Comparison of ENCODE assay signal across 27 cellular contexts in the genomic region with DNA sequence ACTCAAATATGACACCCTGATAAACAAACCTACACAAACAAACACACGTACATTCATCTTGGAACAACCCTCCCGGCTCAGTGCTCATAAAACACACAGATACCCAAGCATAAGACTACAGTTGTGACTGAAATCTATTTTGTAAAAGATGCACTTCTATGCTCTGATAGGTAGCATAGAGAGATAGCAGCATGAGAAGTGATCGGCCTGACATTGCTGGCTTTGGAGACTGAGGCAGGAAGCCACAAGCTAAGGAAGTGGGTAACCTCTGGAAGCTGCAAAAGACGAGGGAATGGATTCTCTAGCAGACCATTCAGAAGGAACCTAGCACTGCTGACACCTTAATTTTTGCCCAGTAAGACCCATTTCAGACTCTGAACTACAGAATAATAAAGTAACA. TPM values are rescaled to one million over a fixed set of nuclear protein-coding genes. Genes with fewer than 3 reads are reported as not detected.
"Had no signal": no experiment of that assay in that cellular context is flagged by ENCODE, and none has a peak within 500 bp of the region (broad histone marks: within the 10 kb centered on the region; RNA-seq: fewer than 3 reads in every experiment).

No MANE protein-coding gene starts in this region.

- H3K4me3 Mint-ChIP-seq: activated B cell treated with CpG ODN at 0.5 μM for 24 hours; activated naive CD4-positive, alpha-beta T cell treated with anti-CD3 and anti-CD28 coated beads, Interleukin-2, amount 50 U/mL, for 24 hours; dendritic cell treated with granulocyte-macrophage colony-stimulating factor and Interleukin-4, amounts not matched to agents 40 ng/mL and 50 ng/mL, for 4 days had no signal

- H3K9me3 Mint-ChIP-seq: activated B cell treated with CpG ODN at 0.5 μM for 24 hours; activated naive CD4-positive, alpha-beta T cell treated with anti-CD3 and anti-CD28 coated beads, Interleukin-2, amount 50 U/mL, for 24 hours; dendritic cell treated with granulocyte-macrophage colony-stimulating factor and Interleukin-4, amounts not matched to agents 40 ng/mL and 50 ng/mL, for 4 days had no signal

- H3K27ac ChIP-seq: ascending aorta, brain microvascular endothelial cell, lower lobe of right lung, parathyroid adenoma, thoracic aorta had no signal

- H3K79me2 ChIP-seq: parathyroid adenoma had no signal

- DNase-seq: activated B cell treated with CpG ODN at 0.5 μM for 24 hours; activated CD4-positive, alpha-beta T cell treated with anti-CD3 and anti-CD28 coated beads for 48 hours; activated gamma-delta T cell treated with Interleukin-2 at 50 U/mL for 16 hours; activated T-cell treated with anti-CD3 and anti-CD28 coated beads for 4 hours; adrenal gland; brain microvascular endothelial cell; caudate nucleus; effector CD4-positive, alpha-beta T cell; foreskin melanocyte; kidney; lower lobe of right lung; mesendoderm; mucosa of descending colon; nucleus accumbens; right cardiac atrium; stimulated activated CD4-positive, alpha-beta T cell treated with anti-CD3 and anti-CD28 coated beads, Interleukin-4, amount 100 ng/mL, for 24 hours; stimulated activated naive CD4-positive, alpha-beta T cell treated with Interleukin-2 at 50 U/mL for 16 hours; T1000; upper lobe of left lung had no signal

- H3K4me3 ChIP-seq: adrenal gland, ascending aorta, lower lobe of right lung, mucosa of descending colon, thoracic aorta, upper lobe of left lung had no signal

- H3K9me3 ChIP-seq: adrenal gland, ascending aorta, lower lobe of right lung, mucosa of descending colon, thoracic aorta, upper lobe of left lung had no signal

- ATAC-seq: left lobe of liver, lower lobe of right lung, mucosa of descending colon, right cardiac atrium had no signal

- H2AFZ ChIP-seq: parathyroid adenoma had no signal

- H3K27ac Mint-ChIP-seq: activated B cell treated with CpG ODN at 0.5 μM for 24 hours; activated naive CD4-positive, alpha-beta T cell treated with anti-CD3 and anti-CD28 coated beads, Interleukin-2, amount 50 U/mL, for 24 hours; dendritic cell treated with granulocyte-macrophage colony-stimulating factor and Interleukin-4, amounts not matched to agents 40 ng/mL and 50 ng/mL, for 4 days had no signal

- H3K36me3 ChIP-seq: adrenal gland, ascending aorta, brain microvascular endothelial cell, lower lobe of right lung, thoracic aorta, upper lobe of left lung had no signal

RNA-seq across cellular contexts. Expression of a gene that starts 1.6 kb away (rescaled TPM):
- total RNA-seq: activated B cell treated with CpG ODN at 0.5 μM for 24 hours, ascending aorta, pulmonary artery endothelial cell, right cardiac atrium, thoracic aorta had no signal
- polyA plus RNA-seq: neural cell, right cardiac atrium had no signal

RNA-seq across cellular contexts. Expression of a gene that starts 35.7 kb away (rescaled TPM):
- total RNA-seq: activated B cell treated with CpG ODN at 0.5 μM for 24 hours, ascending aorta, left lobe of liver, pulmonary artery endothelial cell, right cardiac atrium had no signal
- polyA plus RNA-seq: neural cell, right cardiac atrium had no signal

RNA-seq across cellular contexts. Expression of a gene that starts 58.7 kb away (rescaled TPM):
- total RNA-seq: activated B cell treated with CpG ODN at 0.5 μM for 24 hours, adrenal gland, ascending aorta, kidney, left lobe of liver, lower lobe of right lung, pulmonary artery endothelial cell, right cardiac atrium, thoracic aorta, upper lobe of left lung had no signal
- polyA plus RNA-seq: neural cell, right cardiac atrium had no signal
